Comparison of ENCODE assay signal across 28 cellular contexts in genomic region chr3:127622772-127623576, GRCh38.
"Had no signal": no experiment of that assay in that cellular context is flagged by ENCODE, and none has a peak within 500 bp of the region (broad histone marks: within the 10 kb centered on the region; RNA-seq: fewer than 3 reads in every experiment).

No MANE protein-coding gene starts in this region.

- H3K27ac ChIP-seq: cardiac muscle cell, SK-N-MC, VCaP had no signal

- ATAC-seq: activated CD8-positive, alpha-beta T cell treated with anti-CD3 and anti-CD28 coated beads for 36 hours; Panc1; Right ventricle myocardium inferior; T-cell had no signal

- FAIRE-seq: astrocyte, TTC549 had no signal

- DNase-seq: activated CD4-positive, alpha-beta T cell treated with anti-CD3 and anti-CD28 coated beads, Interleukin-2, amount 50 U/mL, for 1 hour; activated CD4-positive, CD25-positive, alpha-beta regulatory T cell; activated CD8-positive, alpha-beta memory T cell treated with anti-CD3 and anti-CD28 coated beads, Interleukin-2, amount 50 U/mL, for 4 hours; activated CD8-positive, alpha-beta T cell treated with anti-CD3 and anti-CD28 coated beads for 36 hours; activated effector memory CD4-positive, alpha-beta T cell treated with Interleukin-2 at 50 U/mL for 16 hours; activated naive CD4-positive, alpha-beta T cell; amygdala; KG1; MV-4-11; NCI-H1092 treated with DMSO at 0.1 percent for 48 hours; NCI-H1436; NCI-H1694 treated with DMSO at 0.1 percent for 48 hours; NCI-H2029 treated with DMSO at 0.1 percent for 48 hours; NCI-H510A treated with DMSO at 0.1 percent for 48 hours; NCI-H69; NK-92 treated with Interleukin-12 subunit alpha and Interleukin-12 subunit beta, amount 100 ng/mL, for 24 hours; OCI-M1; RPMI8226; T-cell; T-helper 2 cell; T1000 had no signal

- H3K4me3 ChIP-seq: cardiac muscle cell, SK-N-MC had no signal
